Comparison of ENCODE assay signal across 1 cellular context in the genomic region with DNA sequence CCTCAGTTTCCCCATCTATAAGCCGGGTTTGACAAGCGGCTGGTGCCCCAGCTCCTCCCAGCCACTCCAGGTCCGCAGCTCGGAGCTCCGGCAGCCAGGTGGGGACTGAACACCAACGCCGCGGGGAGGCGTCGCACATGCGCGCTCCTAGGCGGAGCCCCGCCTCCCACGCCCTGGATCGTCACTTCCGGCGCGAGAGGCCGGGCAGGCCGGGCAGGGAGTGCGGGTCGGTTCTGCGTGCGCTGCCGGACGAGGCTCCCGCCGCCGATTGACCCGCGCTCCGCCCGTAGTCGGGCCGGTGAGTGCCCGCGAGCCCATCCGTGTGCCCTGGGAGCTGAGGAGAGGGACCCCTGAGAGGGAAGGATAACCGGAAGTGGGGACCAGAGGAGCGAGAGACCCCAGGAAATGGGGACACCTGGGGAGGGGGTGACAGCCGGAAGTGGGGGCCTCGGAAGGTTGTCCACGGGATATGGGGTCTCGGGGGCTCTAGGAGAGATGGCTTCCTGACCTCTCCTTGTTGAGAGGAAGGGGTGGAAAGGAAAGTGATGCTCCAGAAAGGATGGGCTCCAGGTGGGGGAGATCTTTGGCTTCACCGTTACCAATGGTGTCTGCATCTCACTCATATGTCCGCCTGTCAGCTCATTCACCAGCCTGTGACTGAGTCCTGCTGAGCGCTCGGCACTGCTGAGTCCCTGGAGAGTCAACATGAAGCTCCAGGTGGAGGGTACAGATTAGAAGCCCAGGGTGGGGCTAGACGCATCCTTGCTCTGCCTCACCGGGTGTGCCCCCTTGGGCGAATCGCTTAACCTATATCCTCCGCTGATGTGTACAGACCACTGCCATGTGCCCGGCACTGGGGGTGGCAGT.
A peak's percentile ranks its signal among the peaks of the same experiment; 100 is the strongest.
TF ChIP-seq lines count a peak whose summit lies in the region.

A gene with protein sequence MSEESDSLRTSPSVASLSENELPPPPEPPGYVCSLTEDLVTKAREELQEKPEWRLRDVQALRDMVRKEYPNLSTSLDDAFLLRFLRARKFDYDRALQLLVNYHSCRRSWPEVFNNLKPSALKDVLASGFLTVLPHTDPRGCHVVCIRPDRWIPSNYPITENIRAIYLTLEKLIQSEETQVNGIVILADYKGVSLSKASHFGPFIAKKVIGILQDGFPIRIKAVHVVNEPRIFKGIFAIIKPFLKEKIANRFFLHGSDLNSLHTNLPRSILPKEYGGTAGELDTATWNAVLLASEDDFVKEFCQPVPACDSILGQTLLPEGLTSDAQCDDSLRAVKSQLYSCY (plus strand): TSS at position 181 of the 867 bp plus-strand sequence. CDS start 4,126 bp downstream, outside the sequence.

TF ChIP-seq in HepG2, 621 proteins besides CTCF, POLR2A, EP300 and RAD21 (continued from another document and continues in another):
- TF ChIP-seq, protein P1, sequence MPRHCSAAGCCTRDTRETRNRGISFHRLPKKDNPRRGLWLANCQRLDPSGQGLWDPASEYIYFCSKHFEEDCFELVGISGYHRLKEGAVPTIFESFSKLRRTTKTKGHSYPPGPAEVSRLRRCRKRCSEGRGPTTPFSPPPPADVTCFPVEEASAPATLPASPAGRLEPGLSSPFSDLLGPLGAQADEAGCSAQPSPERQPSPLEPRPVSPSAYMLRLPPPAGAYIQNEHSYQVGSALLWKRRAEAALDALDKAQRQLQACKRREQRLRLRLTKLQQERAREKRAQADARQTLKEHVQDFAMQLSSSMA (CRISPR knock-in tag; IDR thresholded peaks at IDR 0.05), result peak; percentile 96; the same call in 1 of the 2 replicates
- peak; percentile 91 for TF ChIP-seq ZNF768 (CRISPR knock-in tag; IDR thresholded peaks at IDR 0.05)
- peak; percentile 99 for TF ChIP-seq KAT8 (CRISPR knock-in tag; IDR thresholded peaks at IDR 0.05)
- TF ChIP-seq NR3C1 (CRISPR knock-in tag; IDR thresholded peaks at IDR 0.05), result no peak
- no peak for TF ChIP-seq NFRKB (IDR thresholded peaks at IDR 0.05)
- TF ChIP-seq ZBTB44 (CRISPR knock-in tag; IDR thresholded peaks at IDR 0.05), result peak; percentile 50; the same call in 1 of the 2 replicates
- peak; percentile 95 for TF ChIP-seq ETV5 (CRISPR knock-in tag; IDR thresholded peaks at IDR 0.05; ENCODE audit: borderline replicate concordance)
- TF ChIP-seq, protein P2, sequence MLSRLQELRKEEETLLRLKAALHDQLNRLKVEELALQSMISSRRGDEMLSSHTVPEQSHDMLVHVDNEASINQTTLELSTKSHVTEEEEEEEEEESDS (CRISPR knock-in tag; IDR thresholded peaks at IDR 0.05; ENCODE audit: borderline replicate concordance), result peak; percentile 97
- peak; percentile 96 for TF ChIP-seq ZNF510 (CRISPR knock-in tag; IDR thresholded peaks at IDR 0.05; ENCODE audit: low read depth)
- TF ChIP-seq ZBTB38 (CRISPR knock-in tag; IDR thresholded peaks at IDR 0.05), result peak; percentile 98
- peak; percentile 91 for TF ChIP-seq ZNF589 (CRISPR knock-in tag; conservative IDR thresholded peaks at IDR 0.05)
- TF ChIP-seq FOXJ3 (CRISPR knock-in tag; IDR thresholded peaks at IDR 0.05; ENCODE audit: borderline replicate concordance), result no peak
- TF ChIP-seq TRIM22 (IDR thresholded peaks at IDR 0.05), result no peak
- TF ChIP-seq SSRP1 (CRISPR knock-in tag; IDR thresholded peaks at IDR 0.05), result no peak; the same call in 1 of the 2 replicates
- peak; percentile 95 for TF ChIP-seq ARNT2 (CRISPR knock-in tag; IDR thresholded peaks at IDR 0.05; ENCODE audit: low read depth)
- no peak for TF ChIP-seq ZNF20 (CRISPR knock-in tag; IDR thresholded peaks at IDR 0.05)
- TF ChIP-seq, protein P3, sequence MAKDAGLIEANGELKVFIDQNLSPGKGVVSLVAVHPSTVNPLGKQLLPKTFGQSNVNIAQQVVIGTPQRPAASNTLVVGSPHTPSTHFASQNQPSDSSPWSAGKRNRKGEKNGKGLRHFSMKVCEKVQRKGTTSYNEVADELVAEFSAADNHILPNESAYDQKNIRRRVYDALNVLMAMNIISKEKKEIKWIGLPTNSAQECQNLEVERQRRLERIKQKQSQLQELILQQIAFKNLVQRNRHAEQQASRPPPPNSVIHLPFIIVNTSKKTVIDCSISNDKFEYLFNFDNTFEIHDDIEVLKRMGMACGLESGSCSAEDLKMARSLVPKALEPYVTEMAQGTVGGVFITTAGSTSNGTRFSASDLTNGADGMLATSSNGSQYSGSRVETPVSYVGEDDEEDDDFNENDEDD (CRISPR knock-in tag; IDR thresholded peaks at IDR 0.05; ENCODE audit: borderline replicate concordance), result peak; percentile 91; the same call in 1 of the 2 replicates
- peak; percentile 79; the same call in 1 of the 2 replicates for TF ChIP-seq ZNF335 (CRISPR knock-in tag; IDR thresholded peaks at IDR 0.05)
- TF ChIP-seq, protein P4, sequence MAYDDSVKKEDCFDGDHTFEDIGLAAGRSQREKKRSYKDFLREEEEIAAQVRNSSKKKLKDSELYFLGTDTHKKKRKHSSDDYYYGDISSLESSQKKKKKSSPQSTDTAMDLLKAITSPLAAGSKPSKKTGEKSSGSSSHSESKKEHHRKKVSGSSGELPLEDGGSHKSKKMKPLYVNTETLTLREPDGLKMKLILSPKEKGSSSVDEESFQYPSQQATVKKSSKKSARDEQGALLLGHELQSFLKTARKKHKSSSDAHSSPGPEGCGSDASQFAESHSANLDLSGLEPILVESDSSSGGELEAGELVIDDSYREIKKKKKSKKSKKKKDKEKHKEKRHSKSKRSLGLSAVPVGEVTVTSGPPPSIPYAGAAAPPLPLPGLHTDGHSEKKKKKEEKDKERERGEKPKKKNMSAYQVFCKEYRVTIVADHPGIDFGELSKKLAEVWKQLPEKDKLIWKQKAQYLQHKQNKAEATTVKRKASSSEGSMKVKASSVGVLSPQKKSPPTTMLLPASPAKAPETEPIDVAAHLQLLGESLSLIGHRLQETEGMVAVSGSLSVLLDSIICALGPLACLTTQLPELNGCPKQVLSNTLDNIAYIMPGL (CRISPR knock-in tag; IDR thresholded peaks at IDR 0.05; ENCODE audit: borderline replicate concordance in 1 of 2, low read depth in 1 of 2), result peak; percentile 95 to 98
- TF ChIP-seq, protein P5, sequence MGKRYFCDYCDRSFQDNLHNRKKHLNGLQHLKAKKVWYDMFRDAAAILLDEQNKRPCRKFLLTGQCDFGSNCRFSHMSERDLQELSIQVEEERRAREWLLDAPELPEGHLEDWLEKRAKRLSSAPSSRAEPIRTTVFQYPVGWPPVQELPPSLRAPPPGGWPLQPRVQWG (CRISPR knock-in tag; IDR thresholded peaks at IDR 0.05; ENCODE audit: borderline replicate concordance, low read depth), result no peak
- TF ChIP-seq MYC (CRISPR knock-in tag; IDR thresholded peaks at IDR 0.05; ENCODE audit: borderline replicate concordance), result peak; percentile 98
- TF ChIP-seq RXRB (CRISPR knock-in tag; IDR thresholded peaks at IDR 0.05; ENCODE audit: borderline replicate concordance), result peak; percentile 73; the same call in 1 of the 2 replicates
- no peak for TF ChIP-seq MAFF (IDR thresholded peaks at IDR 0.05; ENCODE audit: low read depth, low read length)
- peak; percentile 63; the same call in 1 of the 2 replicates for TF ChIP-seq ZFP1 (CRISPR knock-in tag; IDR thresholded peaks at IDR 0.05)
- peak; percentile 91 for TF ChIP-seq MIXL1 (CRISPR knock-in tag; IDR thresholded peaks at IDR 0.05)
- peak; percentile 98; the same call in 1 of the 2 replicates for TF ChIP-seq ZNF558 (CRISPR knock-in tag; IDR thresholded peaks at IDR 0.05; ENCODE audit: borderline replicate concordance)
- TF ChIP-seq KDM5A (IDR thresholded peaks at IDR 0.05; ENCODE audit: borderline replicate concordance, low read length), result peak; percentile 90
- TF ChIP-seq PCBP2 (optimal IDR thresholded peaks at IDR 0.05; ENCODE audit: low read depth, low read length, poor library complexity, severe bottlenecking), result no peak
- TF ChIP-seq ZNF557 (CRISPR knock-in tag; IDR thresholded peaks at IDR 0.05), result 0 out of 2 replicates have a peak, but pooled peaks have one; percentile 24
- peak; percentile 92 for TF ChIP-seq FOXO1 (CRISPR knock-in tag; IDR thresholded peaks at IDR 0.05)
- TF ChIP-seq ZNF225 (CRISPR knock-in tag; IDR thresholded peaks at IDR 0.05), result peak; percentile 98
- TF ChIP-seq TCF7L2 (IDR thresholded peaks at IDR 0.05; ENCODE audit: low read depth, low read length), result no peak
- no peak for TF ChIP-seq ZNF17 (CRISPR knock-in tag; IDR thresholded peaks at IDR 0.05)
- TF ChIP-seq E2F2 (CRISPR knock-in tag; IDR thresholded peaks at IDR 0.05; ENCODE audit: borderline replicate concordance), result peak; percentile 70; the same call in 1 of the 2 replicates
- no peak for TF ChIP-seq ZNF367 (CRISPR knock-in tag; IDR thresholded peaks at IDR 0.05; ENCODE audit: borderline replicate concordance)
- TF ChIP-seq MED1 (CRISPR knock-in tag; IDR thresholded peaks at IDR 0.05), result peak; percentile 73
- peak; percentile 100 for TF ChIP-seq PHF8 (CRISPR knock-in tag; IDR thresholded peaks at IDR 0.05)
- TF ChIP-seq MTA1 (CRISPR knock-in tag; IDR thresholded peaks at IDR 0.05; ENCODE audit: borderline replicate concordance), result peak; percentile 96; the same call in 1 of the 2 replicates
- peak; percentile 88 for TF ChIP-seq DR1 (CRISPR knock-in tag; IDR thresholded peaks at IDR 0.05)
- TF ChIP-seq KLF11 (CRISPR knock-in tag; IDR thresholded peaks at IDR 0.05), result peak; percentile 56; the same call in 1 of the 2 replicates
- TF ChIP-seq MTA3 (CRISPR knock-in tag; IDR thresholded peaks at IDR 0.05), result no peak
- TF ChIP-seq, protein P6, sequence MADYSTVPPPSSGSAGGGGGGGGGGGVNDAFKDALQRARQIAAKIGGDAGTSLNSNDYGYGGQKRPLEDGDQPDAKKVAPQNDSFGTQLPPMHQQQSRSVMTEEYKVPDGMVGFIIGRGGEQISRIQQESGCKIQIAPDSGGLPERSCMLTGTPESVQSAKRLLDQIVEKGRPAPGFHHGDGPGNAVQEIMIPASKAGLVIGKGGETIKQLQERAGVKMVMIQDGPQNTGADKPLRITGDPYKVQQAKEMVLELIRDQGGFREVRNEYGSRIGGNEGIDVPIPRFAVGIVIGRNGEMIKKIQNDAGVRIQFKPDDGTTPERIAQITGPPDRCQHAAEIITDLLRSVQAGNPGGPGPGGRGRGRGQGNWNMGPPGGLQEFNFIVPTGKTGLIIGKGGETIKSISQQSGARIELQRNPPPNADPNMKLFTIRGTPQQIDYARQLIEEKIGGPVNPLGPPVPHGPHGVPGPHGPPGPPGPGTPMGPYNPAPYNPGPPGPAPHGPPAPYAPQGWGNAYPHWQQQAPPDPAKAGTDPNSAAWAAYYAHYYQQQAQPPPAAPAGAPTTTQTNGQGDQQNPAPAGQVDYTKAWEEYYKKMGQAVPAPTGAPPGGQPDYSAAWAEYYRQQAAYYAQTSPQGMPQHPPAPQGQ (CRISPR knock-in tag; IDR thresholded peaks at IDR 0.05; ENCODE audit: borderline replicate concordance), result peak; percentile 88; the same call in 1 of the 2 replicates
- TF ChIP-seq HNRNPUL1 (IDR thresholded peaks at IDR 0.05; ENCODE audit: low read depth, low read length), result 0 out of 2 replicates have a peak, but pooled peaks have one; percentile 22
- no peak for TF ChIP-seq ZNF672 (CRISPR knock-in tag; IDR thresholded peaks at IDR 0.05)
- TF ChIP-seq ZFYVE20 (CRISPR knock-in tag; IDR thresholded peaks at IDR 0.05; ENCODE audit: borderline replicate concordance, low read depth), result no peak
- TF ChIP-seq, protein P7, sequence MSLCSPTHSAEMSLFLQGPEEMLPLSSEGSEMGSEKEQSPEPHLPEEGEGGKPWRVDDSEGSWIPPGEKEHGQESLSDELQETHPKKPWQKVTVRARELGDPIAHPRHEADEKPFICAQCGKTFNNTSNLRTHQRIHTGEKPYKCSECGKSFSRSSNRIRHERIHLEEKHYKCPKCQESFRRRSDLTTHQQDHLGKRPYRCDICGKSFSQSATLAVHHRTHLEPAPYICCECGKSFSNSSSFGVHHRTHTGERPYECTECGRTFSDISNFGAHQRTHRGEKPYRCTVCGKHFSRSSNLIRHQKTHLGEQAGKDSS (CRISPR knock-in tag; IDR thresholded peaks at IDR 0.05; ENCODE audit: borderline replicate concordance, low read depth), result peak; percentile 99
- no peak for TF ChIP-seq ZNF740 (CRISPR knock-in tag; IDR thresholded peaks at IDR 0.05)
- TF ChIP-seq TBL1XR1 (IDR thresholded peaks at IDR 0.05; ENCODE audit: borderline replicate concordance, low read length, partially characterized antibody), result no peak
- TF ChIP-seq ZMYM4 (CRISPR knock-in tag; IDR thresholded peaks at IDR 0.05), result peak; percentile 81
- no peak for TF ChIP-seq CENPBD1 (CRISPR knock-in tag; IDR thresholded peaks at IDR 0.05; ENCODE audit: borderline replicate concordance, low read depth)
- TF ChIP-seq MAF1 (CRISPR knock-in tag; IDR thresholded peaks at IDR 0.05; ENCODE audit: borderline replicate concordance), result peak; percentile 61; the same call in 1 of the 2 replicates
- TF ChIP-seq CBX1 (IDR thresholded peaks at IDR 0.05; ENCODE audit: low read depth), result peak; percentile 97
